ENCODE assay signal across 12 cellular contexts in the genomic region with DNA sequence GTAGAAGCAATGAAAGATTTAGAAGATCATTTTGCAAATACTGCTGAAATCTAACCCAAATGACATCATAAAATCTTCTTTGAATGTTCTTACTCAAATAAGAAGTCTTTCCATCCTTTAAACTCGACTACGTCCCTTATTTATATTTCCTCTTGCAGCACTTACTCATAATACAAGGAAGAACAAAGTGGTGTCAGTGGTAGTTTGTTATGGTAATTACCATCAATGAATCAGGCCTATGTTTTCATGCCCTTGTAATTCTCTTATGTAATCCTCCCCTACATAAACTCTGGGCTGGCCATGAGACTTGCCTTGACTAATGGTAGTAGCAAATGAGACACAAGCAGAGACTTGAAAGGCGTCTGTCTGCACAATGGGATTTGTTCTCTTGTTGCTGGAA. TPM values are rescaled to one million over a fixed set of nuclear protein-coding genes. Genes with fewer than 3 reads are reported as not detected.
A peak's percentile ranks its signal among the peaks of the same experiment; 100 is the strongest.
DNase-seq lines count a peak whose midpoint lies in the region; ATAC-seq and TF ChIP-seq lines count a peak whose summit lies in the region.
"Had no signal": no experiment of that assay in that cellular context is flagged by ENCODE, and none has a peak within 500 bp of the region (broad histone marks: within the 10 kb centered on the region; RNA-seq: fewer than 3 reads in every experiment).

No MANE protein-coding gene starts in this region.

- no peak overlapping the region for H2BK15ac ChIP-seq in H9 (ENCODE audit: low read depth, low read length)

- peaks cover 0 to 13% (median 2%) of the 10 kb centered on the region in 3 donors for H3K36me3 Mint-ChIP-seq in naive thymus-derived CD8-positive, alpha-beta T cell
- peaks cover 9 to 15% (median 10%) of the 10 kb centered on the region in 3 experiments for H3K36me3 Mint-ChIP-seq in H9 (ENCODE audit: insufficient read depth in 1 of 3, low read depth in 3 of 3)

- H3K4ac ChIP-seq in H9 (ENCODE audit: low read depth, low read length), result no peak overlapping the region

- no peak overlapping the region for H3K9ac ChIP-seq in adipocyte (ENCODE audit: low read length)
- no peak overlapping the region for H3K9ac ChIP-seq in H9 (ENCODE audit: extremely low read depth, insufficient read length, low read length)

- no peak overlapping the region for H3K4me3 ChIP-seq in adipocyte (ENCODE audit: low read length)
- H3K4me3 ChIP-seq: ovary had no signal

- H3K27ac Mint-ChIP-seq in naive thymus-derived CD8-positive, alpha-beta T cell, result peak overlapping the region; percentile 36 to 94 (median 78)
- H3K27ac Mint-ChIP-seq in H9, result no peak overlapping the region

- no peak overlapping the region for H3K56ac ChIP-seq in H9 (ENCODE audit: insufficient read length, low read depth, low read length)

- H3K9me3 Mint-ChIP-seq in naive thymus-derived CD8-positive, alpha-beta T cell, result peaks cover 0 to 1% (median 0%) of the 10 kb centered on the region in 9 donors
- peaks cover 14 to 15% of the 10 kb centered on the region in 2 experiments; a peak in 4 of 5 replicates for H3K9me3 Mint-ChIP-seq in H9

- peaks cover 8% of the 10 kb centered on the region for H3K36me3 ChIP-seq in adipocyte (ENCODE audit: control insufficient read depth, insufficient read depth, low read length, severe bottlenecking)
- H3K36me3 ChIP-seq: ovary had no signal

- H3K9me3 ChIP-seq in adipocyte (ENCODE audit: control insufficient read depth, low read length) (peaks cover 10% of the 10 kb centered on the region), H9 (ENCODE audit: control insufficient read depth, low read depth, low read length) (no peaks in the 10 kb centered on the region)
- H3K9me3 ChIP-seq: ovary had no signal

- H3K27me3 Mint-ChIP-seq in naive thymus-derived CD8-positive, alpha-beta T cell, result no peaks in the 10 kb centered on the region
- no peaks in the 10 kb centered on the region for H3K27me3 Mint-ChIP-seq in H9 (ENCODE audit: low read depth)

- no peak overlapping the region for H3T11ph ChIP-seq in H9 (ENCODE audit: low read length)

- no peak overlapping the region for H3K4me2 ChIP-seq in H9 (ENCODE audit: insufficient read depth, insufficient read length, low read length)

- H3K23ac ChIP-seq in H9 (ENCODE audit: insufficient read length, low read depth, low read length), result no peak overlapping the region

- H4K8ac ChIP-seq in H9 (replicated peaks; ENCODE audit: insufficient read length, low read depth, low read length), result no peak overlapping the region

- H2BK12ac ChIP-seq in H9 (ENCODE audit: insufficient read length, low read depth, low read length), result no peak overlapping the region

- H3K14ac ChIP-seq in H9 (ENCODE audit: insufficient read depth, low read length), result no peak overlapping the region

- no peak overlapping the region for H2AK5ac ChIP-seq in H9 (ENCODE audit: insufficient read length, low read length)

- ATAC-seq in naive thymus-derived CD8-positive, alpha-beta T cell, result peak in 1 of 2 donors; percentile 36
- no peak for ATAC-seq in HG02981 (IDR thresholded peaks at IDR 0.05; ENCODE audit: unreplicated experiment)

- H3K4me1 ChIP-seq in adipocyte (ENCODE audit: control insufficient read depth, insufficient read depth, low read length) (no peaks in the 10 kb centered on the region), H9 (ENCODE audit: insufficient read depth, low read length) (no peaks in the 10 kb centered on the region; the same call in 1 of the 2 replicates)

- H3K27me3 ChIP-seq in adipocyte (replicated peaks; ENCODE audit: control insufficient read depth, insufficient read depth, low read length) (no peaks in the 10 kb centered on the region), H9 (ENCODE audit: insufficient read depth, low read length) (no peaks in the 10 kb centered on the region)
- H3K27me3 ChIP-seq: ovary had no signal

- no peak overlapping the region for H4K91ac ChIP-seq in H9 (ENCODE audit: insufficient read length, low read depth, low read length)

- H4K5ac ChIP-seq in H9 (ENCODE audit: insufficient read length, low read depth, low read length), result no peak overlapping the region

- H2BK20ac ChIP-seq in H9 (ENCODE audit: low read depth, low read length, poor library complexity, severe bottlenecking), result no peak overlapping the region

- TF ChIP-seq CTCF in H9 (conservative IDR thresholded peaks at IDR 0.05), result no peak

- peak overlapping the region in 7 of 10 donors; percentile 6 to 47 (median 35) for H3K4me3 Mint-ChIP-seq in naive thymus-derived CD8-positive, alpha-beta T cell
- no peak overlapping the region for H3K4me3 Mint-ChIP-seq in H9

- no peak overlapping the region for H3K27ac ChIP-seq in H9 (ENCODE audit: insufficient read length, low read depth, low read length)
- H3K27ac ChIP-seq: ovary had no signal

- no peak overlapping the region for H2BK5ac ChIP-seq in H9 (ENCODE audit: insufficient read length, low read length)

- H4K20me1 ChIP-seq in H9 (ENCODE audit: control insufficient read depth, insufficient read depth, insufficient read length), result no peaks in the 10 kb centered on the region

- no peak overlapping the region for H2AFZ ChIP-seq in H9 (ENCODE audit: low read length)

- peaks cover 26 to 66% (median 57%) of the 10 kb centered on the region in 4 donors for H3K4me1 Mint-ChIP-seq in naive thymus-derived CD8-positive, alpha-beta T cell
- H3K4me1 Mint-ChIP-seq in H9, result peaks cover 35 to 38% of the 10 kb centered on the region in 2 experiments

- H3K23me2 ChIP-seq in H9 (ENCODE audit: insufficient read length, low read depth, low read length, poor library complexity, severe bottlenecking), result no peaks in the 10 kb centered on the region

- peak; percentile 73 for DNase-seq in ELR (ENCODE audit: low read depth)
- peak; percentile 91 for DNase-seq in MV-4-11 (lab: John Stamatoyannopoulos, UW)
- peak; percentile 15 for DNase-seq in adipocyte (ENCODE audit: low read depth)
- no peak for DNase-seq in naive thymus-derived CD8-positive, alpha-beta T cell
- DNase-seq in H9, result no peak
- no peak for DNase-seq in germinal center (ENCODE audit: low spot score)
- DNase-seq in NCI-H510A treated with DMSO at 0.1 percent for 48 hours (lab: John Stamatoyannopoulos, UW), result no peak
- DNase-seq: effector CD8-positive, alpha-beta T cell; islet precursor cell; NCI-H1694 treated with DMSO at 0.1 percent for 48 hours; ovary had no signal

- H3K18ac ChIP-seq in H9 (ENCODE audit: insufficient read length, low read depth, low read length), result no peak overlapping the region

- WGBS in H9 (ENCODE audit: extremely low coverage, insufficient read length, low lambda C conversion rate), result 100% methylated on average over 2 of the region's 3 CpGs

- no peak overlapping the region for H2BK120ac ChIP-seq in H9 (ENCODE audit: low read depth, low read length, poor library complexity, severe bottlenecking)

- H3K79me2 ChIP-seq in H9 (ENCODE audit: insufficient read depth, low read length), result peaks cover 2% of the 10 kb centered on the region; the same call in 1 of the 2 replicates

- POLR2A ChIA-PET in naive thymus-derived CD8-positive, alpha-beta T cell (lab: Charles Lee), result interaction anchor here (3.6 kb wide), 1 partner anchor 17 kb away, joined by 35 read pairs; the partner anchor contains the start of gene EEA1

- H3K79me1 ChIP-seq in H9 (ENCODE audit: insufficient read depth, low read depth, low read length, poor library complexity, severe bottlenecking), result no peaks in the 10 kb centered on the region

RNA-seq across cellular contexts. Expression of gene EEA1, which starts 17.0 kb away (rescaled TPM):
- total RNA-seq in naive thymus-derived CD8-positive, alpha-beta T cell, result 10 to 100 TPM; 17.4 to 22.0 TPM
- polyA plus RNA-seq in naive thymus-derived CD8-positive, alpha-beta T cell, result 10 to 100 TPM in 1 of 3 donors, 1 to 10 TPM in 2; 6.8 to 13.3 (median 7.9) TPM
- 11.2 and 14.9 TPM in 2 replicates for total RNA-seq in H9 (2021)

Comparison
In these comparisons a context has a peak if more than half of its experiments do, and no peak if none do; other contexts are left out.
1. DNase-seq: peak in ELR (single experiment), MV-4-11 (single experiment) and adipocyte (single experiment); none in naive thymus-derived CD8-positive, alpha-beta T cell (0 of 10), H9 (single experiment), germinal center (single experiment) and NCI-H510A treated with DMSO at 0.1 percent for 48 hours (single experiment).
2. H3K27ac Mint-ChIP-seq: peak in naive thymus-derived CD8-positive, alpha-beta T cell (10 of 10); none in H9 (0 of 3).
3. H3K4me3 Mint-ChIP-seq: peak in naive thymus-derived CD8-positive, alpha-beta T cell (7 of 10); none in H9 (0 of 2).